ENCODE assay signal across 25 cellular contexts in genomic region chr6:157060440-157060949, GRCh38.
DNase-seq lines count a peak whose midpoint lies in the region; ATAC-seq and TF ChIP-seq lines count a peak whose summit lies in the region.
"Had no signal": no experiment of that assay in that cellular context is flagged by ENCODE, and none has a peak within 500 bp of the region (broad histone marks: within the 10 kb centered on the region; RNA-seq: fewer than 3 reads in every experiment).

No MANE protein-coding gene starts in this region.

- WGBS in gastroesophageal sphincter (ENCODE audit: low coverage in 1 of 2), 2 donors, result 0 to 6% methylated on average over 1 of the region's 1 CpG

- H4K20me1 ChIP-seq in GM23338 (replicated peaks; ENCODE audit: insufficient read depth), result 0 out of 2 replicates have a peak, but pooled peaks cover 3% of the 10 kb centered on the region

- H3K4me1 Mint-ChIP-seq in GM23338, result peaks cover 44% of the 10 kb centered on the region
- peaks cover 37% of the 10 kb centered on the region for H3K4me1 Mint-ChIP-seq in WTC11
- H3K4me1 Mint-ChIP-seq in immature natural killer cell, result peaks cover 40 to 63% of the 10 kb centered on the region in 2 donors
- peaks cover 30% of the 10 kb centered on the region for H3K4me1 Mint-ChIP-seq in progenitor cell of endocrine pancreas (ENCODE audit: low read depth)

- no peak for TF ChIP-seq POLR2A in gastroesophageal sphincter (IDR thresholded peaks at IDR 0.05)

- DNase-seq in GM23338 (ENCODE audit: low spot score) (no peak), WTC11 (ENCODE audit: low spot score) (no peak), immature natural killer cell (no peak), progenitor cell of endocrine pancreas (ENCODE audit: low spot score, unreplicated experiment) (no peak), left cardiac atrium (no peak)
- DNase-seq: activated CD4-positive, alpha-beta T cell treated with anti-CD3 and anti-CD28 coated beads for 1 hour; activated naive CD4-positive, alpha-beta T cell treated with Interleukin-2 at 50 U/mL for 16 hours; activated T-cell treated with anti-CD3 and anti-CD28 coated beads, Interleukin-2, amount 50 U/mL, for 48 hours; CD4-positive, alpha-beta memory T cell; central memory CD4-positive, alpha-beta T cell; DMS153; foreskin keratinocyte; NCI-H2081; NCI-H446 treated with DMSO at 0.1 percent for 48 hours; NK-92 treated with Interleukin-12 subunit alpha and Interleukin-12 subunit beta, amount 100 ng/mL, for 24 hours; posterior cingulate gyrus; SIG-M5; sigmoid colon; uterus had no signal

- H2AFZ ChIP-seq in GM23338, result no peak overlapping the region

- peaks cover 64% of the 10 kb centered on the region for H3K79me2 ChIP-seq in GM23338 (replicated peaks; ENCODE audit: insufficient read depth)

- H3K27me3 ChIP-seq in GM23338 (ENCODE audit: insufficient read depth) (no peaks in the 10 kb centered on the region), gastroesophageal sphincter (no peaks in the 10 kb centered on the region)
- H3K27me3 ChIP-seq: foreskin keratinocyte, sigmoid colon, uterus had no signal

- H3K4me3 Mint-ChIP-seq in GM23338 (no peak overlapping the region), WTC11 (no peak overlapping the region), immature natural killer cell (no peak overlapping the region), progenitor cell of endocrine pancreas (ENCODE audit: low read depth) (no peak overlapping the region)
- H3K4me3 Mint-ChIP-seq: CD4-positive, alpha-beta memory T cell; memory B cell had no signal

- no peaks in the 10 kb centered on the region for H3K9me2 ChIP-seq in GM23338 (ENCODE audit: insufficient read depth)

- ATAC-seq in GM23338 (no peak), WTC11 (no peak), HG03039 (IDR thresholded peaks at IDR 0.05; ENCODE audit: unreplicated experiment) (no peak), left cardiac atrium (no peak), gastroesophageal sphincter (no peak)
- ATAC-seq: foreskin keratinocyte, HepG2, Panc1 had no signal

- no peaks in the 10 kb centered on the region for H3F3A ChIP-seq in GM23338 (replicated peaks; ENCODE audit: low read depth)

- intact Hi-C loops in left cardiac atrium (cut with DNase I), result no loop called here

- H3K4me3 ChIP-seq in GM23338 (no peak overlapping the region), gastroesophageal sphincter (no peak overlapping the region)
- H3K4me3 ChIP-seq: sigmoid colon, uterus had no signal

- no peaks in the 10 kb centered on the region for H3K27me3 Mint-ChIP-seq in GM23338 (ENCODE audit: insufficient read depth, low read depth, poor library complexity)
- no peaks in the 10 kb centered on the region for H3K27me3 Mint-ChIP-seq in WTC11 (ENCODE audit: low read depth)
- H3K27me3 Mint-ChIP-seq in immature natural killer cell (ENCODE audit: low read depth in 3 of 3), result peaks cover 5 to 13% (median 7%) of the 10 kb centered on the region in 3 donors
- H3K27me3 Mint-ChIP-seq in progenitor cell of endocrine pancreas, result no peaks in the 10 kb centered on the region
- H3K27me3 Mint-ChIP-seq: CD4-positive, alpha-beta memory T cell; memory B cell had no signal

- H3K36me3 ChIP-seq in GM23338 (ENCODE audit: insufficient read depth) (no peaks in the 10 kb centered on the region), gastroesophageal sphincter (no peaks in the 10 kb centered on the region)
- H3K36me3 ChIP-seq: sigmoid colon, uterus had no signal

- CTCF ChIA-PET in WTC11 (lab: Charles Lee), result interaction anchor here (3.0 kb wide), 1 partner anchor 15 kb away, joined by 21 read pairs; no protein-coding TSS in a partner anchor

- no peak for TF ChIP-seq EP300 in gastroesophageal sphincter (IDR thresholded peaks at IDR 0.05)

- H3K27ac Mint-ChIP-seq in GM23338, result peak overlapping the region; percentile 29; the same call in 1 of the 2 replicates
- H3K27ac Mint-ChIP-seq in WTC11, result peak overlapping the region; percentile 22; the same call in 1 of the 2 replicates
- peak overlapping the region; percentile 19 to 74 (median 58) for H3K27ac Mint-ChIP-seq in immature natural killer cell
- H3K27ac Mint-ChIP-seq in progenitor cell of endocrine pancreas, result peak overlapping the region; percentile 64
- H3K27ac Mint-ChIP-seq: memory B cell had no signal

- POLR2A ChIA-PET in WTC11 (lab: Charles Lee), result no interaction called here

- H3K27ac ChIP-seq in GM23338 (ENCODE audit: low read depth), result no peak overlapping the region
- no peak overlapping the region for H3K27ac ChIP-seq in gastroesophageal sphincter
- H3K27ac ChIP-seq: foreskin keratinocyte, HL-60, sigmoid colon, uterus had no signal

- peaks cover 10% of the 10 kb centered on the region for H3K36me3 Mint-ChIP-seq in GM23338 (ENCODE audit: low read depth)
- H3K36me3 Mint-ChIP-seq in WTC11, result peaks cover 10% of the 10 kb centered on the region
- peaks cover 0 to 6% (median 0%) of the 10 kb centered on the region in 3 donors for H3K36me3 Mint-ChIP-seq in immature natural killer cell
- peaks cover 5% of the 10 kb centered on the region for H3K36me3 Mint-ChIP-seq in progenitor cell of endocrine pancreas (ENCODE audit: insufficient read depth)

- H3K4me2 ChIP-seq in GM23338, result no peak overlapping the region

- TF ChIP-seq CTCF in GM23338 (conservative IDR thresholded peaks at IDR 0.05; ENCODE audit: low read depth in 2 of 2) (no peak), WTC11 (IDR thresholded peaks at IDR 0.05) (no peak), progenitor cell of endocrine pancreas (IDR thresholded peaks at IDR 0.05; ENCODE audit: unreplicated experiment) (no peak), gastroesophageal sphincter (IDR thresholded peaks at IDR 0.05) (no peak)

- no peaks in the 10 kb centered on the region for H3K9me3 ChIP-seq in gastroesophageal sphincter
- H3K9me3 ChIP-seq: sigmoid colon, uterus had no signal

- H3K9me3 Mint-ChIP-seq in GM23338 (peaks cover 9% of the 10 kb centered on the region; the same call in 2 of the 3 replicates), WTC11 (peaks cover 10% of the 10 kb centered on the region), immature natural killer cell (no peaks in the 10 kb centered on the region), progenitor cell of endocrine pancreas (ENCODE audit: low read depth) (no peaks in the 10 kb centered on the region)
- H3K9me3 Mint-ChIP-seq: CD4-positive, alpha-beta memory T cell; memory B cell had no signal

- peaks cover 28% of the 10 kb centered on the region for H3K4me1 ChIP-seq in GM23338 (ENCODE audit: insufficient read depth)
- H3K4me1 ChIP-seq in gastroesophageal sphincter, result peaks cover 3 to 28% (median 4%) of the 10 kb centered on the region in 3 donors

TF ChIP-seq in GM23338, 12 proteins besides CTCF, POLR2A, EP300 and RAD21 (continues in another document):
- TF ChIP-seq EZH2phosphoT487 (IDR thresholded peaks at IDR 0.05; ENCODE audit: unreplicated experiment) (no peak), STAT1 (IDR thresholded peaks at IDR 0.05; ENCODE audit: unreplicated experiment) (no peak), REST (IDR thresholded peaks at IDR 0.05; ENCODE audit: unreplicated experiment) (no peak)

TF ChIP-seq in WTC11, 78 proteins besides CTCF, POLR2A, EP300 and RAD21 (continues in another document):
- TF ChIP-seq HMGA2 (CRISPR knock-in tag; IDR thresholded peaks at IDR 0.05), result no peak
- TF ChIP-seq ZNF671 (CRISPR knock-in tag; IDR thresholded peaks at IDR 0.05), result no peak
- TF ChIP-seq CDX4 (CRISPR knock-in tag; IDR thresholded peaks at IDR 0.05; ENCODE audit: borderline replicate concordance), result no peak
- TF ChIP-seq SP1 (CRISPR knock-in tag; conservative IDR thresholded peaks at IDR 0.05), result no peak
- no peak for TF ChIP-seq E2F5 (CRISPR knock-in tag; IDR thresholded peaks at IDR 0.05)
- TF ChIP-seq ZNF532 (CRISPR knock-in tag; IDR thresholded peaks at IDR 0.05; ENCODE audit: borderline replicate concordance), result no peak
